9 cellular contexts compared by ENCODE assay signal in the genomic region with DNA sequence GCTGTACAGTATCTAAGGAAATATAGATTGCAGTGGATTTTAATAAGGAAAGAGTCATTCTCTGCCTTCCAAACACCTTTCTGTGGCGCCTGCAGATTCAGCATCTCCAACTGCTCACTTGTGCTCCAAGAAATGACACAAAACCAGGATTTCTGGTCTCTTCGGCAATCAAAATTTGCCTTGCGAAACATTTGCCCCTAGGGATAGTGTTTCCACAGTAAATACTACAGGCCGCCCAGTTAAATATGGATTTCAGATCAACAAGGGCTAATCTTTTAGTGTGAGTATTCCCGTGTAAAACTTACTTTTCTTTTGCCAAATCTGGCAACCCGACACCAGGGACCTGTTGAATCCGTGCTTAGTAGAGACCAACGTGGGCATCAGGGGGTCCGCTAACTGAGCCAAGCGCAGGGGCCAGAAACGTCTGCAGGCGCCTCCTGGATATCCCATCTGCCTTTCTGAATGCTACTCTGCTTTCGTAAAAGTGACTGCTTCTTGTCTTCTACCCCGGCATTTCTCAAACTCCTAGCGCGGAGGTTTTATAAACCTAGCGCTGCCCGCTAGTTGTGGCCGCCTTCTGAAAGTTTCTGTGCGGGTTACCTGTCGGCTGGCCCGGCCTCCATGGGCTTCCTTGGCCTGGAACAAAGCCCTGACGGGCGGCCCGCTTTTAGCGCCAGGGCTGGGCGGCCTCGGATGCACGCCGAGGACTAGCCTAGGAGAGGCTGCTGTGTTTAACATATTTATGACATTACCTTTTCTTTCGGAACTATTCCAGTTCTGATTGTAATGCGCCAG. TPM values are rescaled to one million over a fixed set of nuclear protein-coding genes. Genes with fewer than 3 reads are reported as not detected.
DNase-seq lines count a peak whose midpoint lies in the region; ATAC-seq and TF ChIP-seq lines count a peak whose summit lies in the region.
"Had no signal": no experiment of that assay in that cellular context is flagged by ENCODE, and none has a peak within 500 bp of the region (broad histone marks: within the 10 kb centered on the region; RNA-seq: fewer than 3 reads in every experiment).

No MANE protein-coding gene starts in this region.

- H3K36me3 Mint-ChIP-seq in activated naive CD4-positive, alpha-beta T cell treated with anti-CD3 and anti-CD28 coated beads, Interleukin-2, amount 10 ng/mL, durations not matched to agents 7 days and 5 days = peaks cover 2% of the 10 kb centered on the region

- H3K27ac ChIP-seq in upper lobe of left lung = peak overlapping the region in 2 of 4 donors; percentile 90 to 96

- CTCF ChIA-PET in activated naive CD4-positive, alpha-beta T cell treated with anti-CD3 and anti-CD28 coated beads, Interleukin-2, amount 10 ng/mL, durations not matched to agents 7 days and 5 days (lab: Charles Lee) = no interaction called here

- no peak for TF ChIP-seq EP300 in upper lobe of left lung (IDR thresholded peaks at IDR 0.05)

- H3K9me3 Mint-ChIP-seq in activated naive CD4-positive, alpha-beta T cell treated with anti-CD3 and anti-CD28 coated beads, Interleukin-2, amount 10 ng/mL, durations not matched to agents 7 days and 5 days = no peaks in the 10 kb centered on the region

- DNase-seq in activated naive CD4-positive, alpha-beta T cell treated with anti-CD3 and anti-CD28 coated beads, Interleukin-2, amount 10 ng/mL, durations not matched to agents 7 days and 5 days = no peak
- no peak for DNase-seq in activated naive CD4-positive, alpha-beta T cell treated with Interleukin-2 at 50 U/mL for 16 hours
- DNase-seq in cardiac fibroblast (ENCODE audit: low read depth in 2 of 2) (peak; percentile 35 to 45), upper lobe of left lung (peak in 1 of 2 donors; percentile 81), NCI-H774 (lab: John Stamatoyannopoulos, UW) (no peak)
- DNase-seq: C1 segment of cervical spinal cord had no signal

- 38 to 39% methylated on average over 31 to 32 of the region's 32 CpGs for WGBS in upper lobe of left lung, 2 donors

- peak overlapping the region; percentile 68 for H3K4me3 Mint-ChIP-seq in activated naive CD4-positive, alpha-beta T cell treated with anti-CD3 and anti-CD28 coated beads, Interleukin-2, amount 10 ng/mL, durations not matched to agents 7 days and 5 days

- ATAC-seq in upper lobe of left lung (ENCODE audit: low FRiP score in 2 of 2) (no peak), GM21423 (IDR thresholded peaks at IDR 0.05; ENCODE audit: unreplicated experiment) (no peak), HG03469 (IDR thresholded peaks at IDR 0.05; ENCODE audit: unreplicated experiment) (no peak)

- peak overlapping the region; percentile 69 for H3K27ac Mint-ChIP-seq in activated naive CD4-positive, alpha-beta T cell treated with anti-CD3 and anti-CD28 coated beads, Interleukin-2, amount 10 ng/mL, durations not matched to agents 7 days and 5 days

- H3K9me3 ChIP-seq in mononuclear cell (ENCODE audit: low read depth, low read length) (no peaks in the 10 kb centered on the region), upper lobe of left lung (no peaks in the 10 kb centered on the region)

- H3K27me3 Mint-ChIP-seq in activated naive CD4-positive, alpha-beta T cell treated with anti-CD3 and anti-CD28 coated beads, Interleukin-2, amount 10 ng/mL, durations not matched to agents 7 days and 5 days = peaks cover 61% of the 10 kb centered on the region

- H3K4me1 Mint-ChIP-seq in activated naive CD4-positive, alpha-beta T cell treated with anti-CD3 and anti-CD28 coated beads, Interleukin-2, amount 10 ng/mL, durations not matched to agents 7 days and 5 days = peaks cover 31% of the 10 kb centered on the region

- TF ChIP-seq POLR2A in upper lobe of left lung (IDR thresholded peaks at IDR 0.05) = no peak

- no peak for TF ChIP-seq CTCF in cardiac fibroblast (IDR thresholded peaks at IDR 0.05; ENCODE audit: low read depth, low read length)
- TF ChIP-seq CTCF in upper lobe of left lung (IDR thresholded peaks at IDR 0.05) = no peak

- H3K27me3 ChIP-seq in mononuclear cell (ENCODE audit: insufficient read depth, low read length) (peaks cover 75% of the 10 kb centered on the region), upper lobe of left lung (peaks cover 0 to 2% (median 0%) of the 10 kb centered on the region in 4 donors)

- H3K4me3 ChIP-seq in cardiac fibroblast (replicated peaks in 1 of 2; ENCODE audit: low read depth in 2 of 2, low read length in 2 of 2) (peak overlapping the region; percentile 41 to 55), mononuclear cell (ENCODE audit: low read length) (peak overlapping the region; percentile 35), upper lobe of left lung (peak overlapping the region in 3 of 4 donors; percentile 57 to 65 (median 58))

- peaks cover 68% of the 10 kb centered on the region for H3K4me1 ChIP-seq in mononuclear cell (ENCODE audit: insufficient read depth, low read length)
- peaks cover 22 to 48% (median 30%) of the 10 kb centered on the region in 4 donors for H3K4me1 ChIP-seq in upper lobe of left lung

- H3K36me3 ChIP-seq in upper lobe of left lung = no peaks in the 10 kb centered on the region

RNA-seq across cellular contexts. Expression of a gene that starts 2.5 kb away (rescaled TPM):
- total RNA-seq in mononuclear cell (7.9 TPM), upper lobe of left lung (10 to 100 TPM; 12.2 to 86.9 (median 26.1) TPM)

Comparison
In these comparisons a context has a peak if more than half of its experiments do, and no peak if none do; other contexts are left out.
1. DNase-seq: peak in cardiac fibroblast (2 of 2); none in activated naive CD4-positive, alpha-beta T cell treated with anti-CD3 and anti-CD28 coated beads, Interleukin-2, amount 10 ng/mL, durations not matched to agents 7 days and 5 days (single experiment), activated naive CD4-positive, alpha-beta T cell treated with Interleukin-2 at 50 U/mL for 16 hours (single experiment) and NCI-H774 (single experiment).
2. Peak in every context shown above with its lines, with median percentiles within 50 percentile points of each other: H3K4me3 ChIP-seq.